In genomic region chr3:143674100-143674968, GRCh38 we compare ENCODE assay signal across 8 cellular contexts.
DNase-seq lines count a peak whose midpoint lies in the region; ATAC-seq, FAIRE-seq and TF ChIP-seq lines count a peak whose summit lies in the region.

No MANE protein-coding gene starts in this region.

- peaks cover 0 to 8% (median 0%) of the 10 kb centered on the region in 3 donors for H3K4me1 ChIP-seq in gastroesophageal sphincter
- H3K4me1 ChIP-seq in ovary (ENCODE audit: insufficient read depth): no peaks in the 10 kb centered on the region
- peaks cover 0 to 4% (median 0%) of the 10 kb centered on the region in 4 donors for H3K4me1 ChIP-seq in tibial nerve

- intact Hi-C loops in ovary (cut with DNase I): no loop called here

- H3K27ac ChIP-seq in gastroesophageal sphincter (no peak overlapping the region), ovary (no peak overlapping the region), tibial nerve (peak overlapping the region in 1 of 4 donors; percentile 32)

- H3K27me3 ChIP-seq in gastroesophageal sphincter (no peaks in the 10 kb centered on the region), ovary (no peaks in the 10 kb centered on the region), tibial nerve (no peaks in the 10 kb centered on the region)

- H3K36me3 ChIP-seq in gastroesophageal sphincter: no peaks in the 10 kb centered on the region
- no peaks in the 10 kb centered on the region for H3K36me3 ChIP-seq in ovary
- no peaks in the 10 kb centered on the region for H3K36me3 ChIP-seq in tibial nerve

- 51 to 66% methylated on average over 4 to 5 of the region's 10 CpGs for WGBS in gastroesophageal sphincter (ENCODE audit: low coverage in 1 of 2), 2 donors
- WGBS in ovary, 3 donors: 31 to 35% (median 31%) methylated on average over 10 of the region's 10 CpGs
- WGBS in tibial nerve, 2 donors: 29 to 31% methylated on average over 10 of the region's 10 CpGs

- FAIRE-seq in H54 (lab: Jason Lieb, UNC): peak; percentile 94

- H3K9me3 ChIP-seq in gastroesophageal sphincter: no peaks in the 10 kb centered on the region
- H3K9me3 ChIP-seq in ovary: no peaks in the 10 kb centered on the region
- no peaks in the 10 kb centered on the region for H3K9me3 ChIP-seq in tibial nerve

- peak; percentile 91 for TF ChIP-seq CTCF in LNCAP (IDR thresholded peaks at IDR 0.05)
- peak; percentile 70 to 91 (median 84) for TF ChIP-seq CTCF in gastroesophageal sphincter (IDR thresholded peaks at IDR 0.05)
- peak; percentile 47 to 64 (median 64) for TF ChIP-seq CTCF in ovary (IDR thresholded peaks at IDR 0.05)
- TF ChIP-seq CTCF in tibial nerve (IDR thresholded peaks at IDR 0.05): peak; percentile 67 to 94 (median 81)

- TF ChIP-seq POLR2A in H54 (IDR thresholded peaks at IDR 0.05; ENCODE audit: low read depth, low read length) (no peak), gastroesophageal sphincter (IDR thresholded peaks at IDR 0.05) (no peak), ovary (IDR thresholded peaks at IDR 0.05) (no peak), tibial nerve (IDR thresholded peaks at IDR 0.05) (no peak)

- peak; percentile 6 for DNase-seq in GF-D8 (lab: John Stamatoyannopoulos, UW)
- DNase-seq in H54 (ENCODE audit: insufficient read length, low spot score): peak; percentile 30
- peak; percentile 80 for DNase-seq in RPMI8226
- peak; percentile 86 for DNase-seq in activated effector memory CD4-positive, alpha-beta T cell treated with anti-CD3 and anti-CD28 coated beads, Interleukin-2, amount 50 U/mL, for 16 hours
- peak; percentile 55 to 75 (median 63) for DNase-seq in ovary
- peak; percentile 44 to 91 for DNase-seq in tibial nerve (ENCODE audit: low spot score in 2 of 2)

- H3K4me3 ChIP-seq in gastroesophageal sphincter (no peak overlapping the region), ovary (no peak overlapping the region), tibial nerve (no peak overlapping the region)

- ATAC-seq in gastroesophageal sphincter: peak; percentile 79

- TF ChIP-seq EP300 in gastroesophageal sphincter (IDR thresholded peaks at IDR 0.05) (no peak), ovary (IDR thresholded peaks at IDR 0.05) (no peak), tibial nerve (IDR thresholded peaks at IDR 0.05) (peak in 1 of 2 donors; percentile 14)

Comparison
In these comparisons a context has a peak if more than half of its experiments do, and no peak if none do; other contexts are left out.
1. DNase-seq: peak in every context shown above with its lines; median percentile 86 in activated effector memory CD4-positive, alpha-beta T cell treated with anti-CD3 and anti-CD28 coated beads, Interleukin-2, amount 50 U/mL, for 16 hours; 80 in RPMI8226; 68 in tibial nerve; 63 in ovary; 30 in H54; 6 in GF-D8.